ENCODE assay signal across 20 cellular contexts in genomic region chr16:61900482-61900881, GRCh38.
A peak's percentile ranks its signal among the peaks of the same experiment; 100 is the strongest.
DNase-seq lines count a peak whose midpoint lies in the region; ATAC-seq, FAIRE-seq and TF ChIP-seq lines count a peak whose summit lies in the region.
"Had no signal": no experiment of that assay in that cellular context is flagged by ENCODE, and none has a peak within 500 bp of the region (broad histone marks: within the 10 kb centered on the region; RNA-seq: fewer than 3 reads in every experiment).

No MANE protein-coding gene starts in this region.

- H3K4me1 ChIP-seq in smooth muscle cell (ENCODE audit: low read depth) = peaks cover 4% of the 10 kb centered on the region
- H3K4me1 ChIP-seq: thyroid gland had no signal

- H3K27ac ChIP-seq in RWPE1 (no peak overlapping the region), smooth muscle cell (ENCODE audit: low read depth) (peak overlapping the region; percentile 57)
- H3K27ac ChIP-seq: thyroid gland, VCaP had no signal

- TF ChIP-seq POLR2A in GM12891 (IDR thresholded peaks at IDR 0.05; ENCODE audit: low read depth, low read length) = no peak

- peak overlapping the region; percentile 50 for H3K4me2 ChIP-seq in smooth muscle cell

- WGBS in smooth muscle cell (ENCODE audit: low lambda C conversion rate) = 11% methylated on average over 1 of the region's 1 CpG

- peak overlapping the region; percentile 49 for H3K9ac ChIP-seq in smooth muscle cell (ENCODE audit: low read depth)

- no peaks in the 10 kb centered on the region for H3F3A ChIP-seq in smooth muscle cell (ENCODE audit: low read depth)

- peak overlapping the region; percentile 7 for H2AFZ ChIP-seq in smooth muscle cell (ENCODE audit: low read depth)

- POLR2A ChIA-PET in RWPE1 (lab: Yijun Ruan, JAX; ENCODE audit: low non-redundant PET) = no interaction called here

- no peaks in the 10 kb centered on the region for H4K20me1 ChIP-seq in smooth muscle cell (ENCODE audit: low read depth)

- H3K79me2 ChIP-seq in smooth muscle cell (ENCODE audit: low read depth) = no peaks in the 10 kb centered on the region

- TF ChIP-seq CTCF in RWPE1 (conservative IDR thresholded peaks at IDR 0.05; ENCODE audit: low read depth) = no peak
- TF ChIP-seq CTCF in fibroblast of pulmonary artery (IDR thresholded peaks at IDR 0.05; ENCODE audit: low read length, missing control alignments) = no peak
- no peak for TF ChIP-seq CTCF in smooth muscle cell (IDR thresholded peaks at IDR 0.05; ENCODE audit: borderline replicate concordance, insufficient read depth, poor library complexity, severe bottlenecking)

- H3K4me3 ChIP-seq in fibroblast of pulmonary artery (replicated peaks; ENCODE audit: low read depth, low read length) (no peak overlapping the region), smooth muscle cell (no peak overlapping the region)
- H3K4me3 ChIP-seq: thyroid gland had no signal

- CTCF ChIA-PET in RWPE1 (lab: Yijun Ruan, JAX) = no interaction called here

- peak; percentile 47 for FAIRE-seq in GM12891 (lab: Jason Lieb, UNC)

- H3K9me3 ChIP-seq in smooth muscle cell (replicated peaks; ENCODE audit: low read depth) = no peaks in the 10 kb centered on the region
- H3K9me3 ChIP-seq: thyroid gland had no signal

- no peaks in the 10 kb centered on the region for H3K27me3 ChIP-seq in smooth muscle cell (ENCODE audit: low read depth)
- H3K27me3 ChIP-seq: thyroid gland had no signal

- intact Hi-C loops in Right ventricle myocardium superior (cut with DNase I) = no loop called here

- no peak for ATAC-seq in Right ventricle myocardium superior (ENCODE audit: poor library complexity)
- ATAC-seq: left colon had no signal

- DNase-seq in GM12891 (ENCODE audit: insufficient read length, low spot score) (no peak), RWPE1 (ENCODE audit: low spot score) (peak; percentile 16), fibroblast of pulmonary artery (ENCODE audit: low read depth) (peak; percentile 53), smooth muscle cell (lab: John Stamatoyannopoulos, UW; ENCODE audit: unreplicated experiment) (no peak), Right ventricle myocardium superior (no peak), UCSD-AML1 (lab: John Stamatoyannopoulos, UW; ENCODE audit: unreplicated experiment) (no peak), NCI-H2171 treated with DMSO at 0.1 percent for 48 hours (lab: John Stamatoyannopoulos, UW) (no peak)
- DNase-seq: activated CD4-positive, alpha-beta T cell treated with anti-CD3 and anti-CD28 coated beads, Interleukin-2, amount 50 U/mL, for 48 hours; activated effector memory CD4-positive, alpha-beta T cell treated with anti-CD3 and anti-CD28 coated beads, Interleukin-2, amount 50 U/mL, for 16 hours; central memory CD4-positive, alpha-beta T cell; DMS79 treated with DMSO at 0.1 percent for 48 hours; erythroblast; left colon; midbrain; NCI-H1694; NCI-H748 treated with DMSO at 0.1 percent for 48 hours; stimulated activated CD4-positive, alpha-beta T cell treated with anti-CD3 and anti-CD28 coated beads, Interleukin-2, amount 100 ng/mL, for 24 hours; stimulated activated naive CD4-positive, alpha-beta T cell; thyroid gland had no signal

- no peaks in the 10 kb centered on the region for H3K36me3 ChIP-seq in smooth muscle cell (ENCODE audit: low read depth)
- H3K36me3 ChIP-seq: thyroid gland had no signal

TF ChIP-seq in GM12891, 5 proteins besides CTCF, POLR2A, EP300 and RAD21:
- TF ChIP-seq POLR2AphosphoS5 (IDR thresholded peaks at IDR 0.05; ENCODE audit: low read depth, low read length) (no peak), SPI1 (IDR thresholded peaks at IDR 0.05; ENCODE audit: low read depth, low read length) (no peak), POU2F2 (IDR thresholded peaks at IDR 0.05; ENCODE audit: low read depth, low read length) (no peak), TAF1 (IDR thresholded peaks at IDR 0.05; ENCODE audit: low read depth, low read length) (no peak)

Comparison
In these comparisons a context has a peak if more than half of its experiments do, and no peak if none do; other contexts are left out.
1. DNase-seq: peak in RWPE1 (single experiment) and fibroblast of pulmonary artery (single experiment); none in GM12891 (single experiment), smooth muscle cell (single experiment), Right ventricle myocardium superior (single experiment), UCSD-AML1 (single experiment) and NCI-H2171 treated with DMSO at 0.1 percent for 48 hours (single experiment).